In genomic region chr7:4883352-4884144, GRCh38 we compare ENCODE assay signal across 8 cellular contexts. TPM values are rescaled to one million over a fixed set of nuclear protein-coding genes. Genes with fewer than 3 reads are reported as not detected.
DNase-seq lines count a peak whose midpoint lies in the region; ATAC-seq and TF ChIP-seq lines count a peak whose summit lies in the region.

Gene RADIL, minus strand, starts transcription at chr7:4883716. Its CDS starts 5,577 bp downstream, at chr7:4878139.

- peaks cover 15% of the 10 kb centered on the region for H3K27me3 Mint-ChIP-seq in activated T-helper 17 cell treated with anti-CD3 and anti-CD28 coated beads, Interleukin-2, amount 50 U/mL, for 72 hours
- H3K27me3 Mint-ChIP-seq in naive thymus-derived CD8-positive, alpha-beta T cell: peaks cover 11 to 46% (median 27%) of the 10 kb centered on the region in 5 donors

- peak; percentile 70 for ATAC-seq in GM19328 (IDR thresholded peaks at IDR 0.05; ENCODE audit: unreplicated experiment)
- ATAC-seq in activated T-helper 17 cell treated with anti-CD3 and anti-CD28 coated beads, Interleukin-2, amount 50 U/mL, for 72 hours (replicated peaks): peak; percentile 99
- ATAC-seq in naive thymus-derived CD8-positive, alpha-beta T cell: peak; percentile 91 to 96
- ATAC-seq in stimulated activated effector memory CD8-positive, alpha-beta T cell treated with anti-CD3 and anti-CD28 coated beads, Interleukin-12 subunit alpha, Interleukin-12 subunit beta, amount 100 ng/mL, for 72 hours: peak; percentile 92

- H3K4me3 Mint-ChIP-seq in activated T-helper 17 cell treated with anti-CD3 and anti-CD28 coated beads, Interleukin-2, amount 50 U/mL, for 72 hours: peak within 1 kb of the TSS; percentile 58
- H3K4me3 Mint-ChIP-seq in naive thymus-derived CD8-positive, alpha-beta T cell: peak within 1 kb of the TSS; percentile 66 to 86 (median 70)
- H3K4me3 Mint-ChIP-seq in stimulated activated effector memory CD8-positive, alpha-beta T cell treated with anti-CD3 and anti-CD28 coated beads, Interleukin-12 subunit alpha, Interleukin-12 subunit beta, amount 100 ng/mL, for 72 hours: peak within 1 kb of the TSS; percentile 54

- no peaks in the 10 kb centered on the region for H4K20me1 ChIP-seq in fibroblast of lung (ENCODE audit: control insufficient read depth, extremely low read depth, insufficient read depth, low read length)

- no peaks in the 10 kb centered on the region for H3K79me2 ChIP-seq in fibroblast of lung (ENCODE audit: control insufficient read depth, insufficient read depth, low read length)

- H3K4me1 ChIP-seq in HUES64 (ENCODE audit: insufficient read depth, low read length): 0 out of 2 replicates have a peak, but pooled peaks cover 3% of the 10 kb centered on the region
- H3K4me1 ChIP-seq in fibroblast of lung (ENCODE audit: control insufficient read depth, extremely low read depth, insufficient read depth, low read length): peaks cover 8% of the 10 kb centered on the region

- H3K4me2 ChIP-seq in fibroblast of lung (ENCODE audit: extremely low read depth, insufficient read depth, low read length): peak within 1 kb of the TSS; percentile 99

- H3K27me3 ChIP-seq in HUES64 (ENCODE audit: insufficient read depth, low read length) (peaks cover 13% of the 10 kb centered on the region), fibroblast of lung (ENCODE audit: control insufficient read depth, insufficient read depth, low read length) (no peaks in the 10 kb centered on the region)

- H3K36me3 ChIP-seq in HUES64 (ENCODE audit: insufficient read depth, low read length) (no peaks in the 10 kb centered on the region), fibroblast of lung (ENCODE audit: control insufficient read depth, insufficient read depth, low read length) (no peaks in the 10 kb centered on the region)

- no peaks in the 10 kb centered on the region for H3K9me3 ChIP-seq in HUES64 (ENCODE audit: insufficient read depth, low read depth, low read length)
- H3K9me3 ChIP-seq in fibroblast of lung (ENCODE audit: control insufficient read depth, insufficient read depth, low read depth, low read length): no peaks in the 10 kb centered on the region

- peak; percentile 92 for TF ChIP-seq CTCF in AG09319 (IDR thresholded peaks at IDR 0.05; ENCODE audit: low read depth, low read length)
- peak; percentile 63 to 68 for TF ChIP-seq CTCF in fibroblast of lung (conservative IDR thresholded peaks at IDR 0.05 in 1 of 2, IDR thresholded peaks at IDR 0.05 in 1 of 2; ENCODE audit: low read depth in 1 of 2, low read length in 2 of 2)

- peak within 1 kb of the TSS; percentile 18; the same call in 1 of the 2 replicates for H3K27ac ChIP-seq in HUES64 (ENCODE audit: low read depth, low read length)
- H3K27ac ChIP-seq in fibroblast of lung (ENCODE audit: insufficient read depth, low read length): peak within 1 kb of the TSS; percentile 87

- H3K27ac Mint-ChIP-seq in activated T-helper 17 cell treated with anti-CD3 and anti-CD28 coated beads, Interleukin-2, amount 50 U/mL, for 72 hours: no peak within 1 kb of the TSS
- peak within 1 kb of the TSS in 2 of 10 donors; percentile 3 to 21 for H3K27ac Mint-ChIP-seq in naive thymus-derived CD8-positive, alpha-beta T cell
- no peak within 1 kb of the TSS for H3K27ac Mint-ChIP-seq in stimulated activated effector memory CD8-positive, alpha-beta T cell treated with anti-CD3 and anti-CD28 coated beads, Interleukin-12 subunit alpha, Interleukin-12 subunit beta, amount 100 ng/mL, for 72 hours

- peak within 1 kb of the TSS; percentile 69 for H3K4me3 ChIP-seq in HUES64 (ENCODE audit: low read length)
- peak within 1 kb of the TSS; percentile 34 to 59 (median 54) for H3K4me3 ChIP-seq in fibroblast of lung (replicated peaks in 1 of 4; ENCODE audit: control extremely low read depth in 1 of 4, insufficient read depth in 1 of 4, low read depth in 3 of 4, low read length in 4 of 4)

- peaks cover 6% of the 10 kb centered on the region for H3K4me1 Mint-ChIP-seq in activated T-helper 17 cell treated with anti-CD3 and anti-CD28 coated beads, Interleukin-2, amount 50 U/mL, for 72 hours
- H3K4me1 Mint-ChIP-seq in naive thymus-derived CD8-positive, alpha-beta T cell: peaks cover 6 to 17% (median 13%) of the 10 kb centered on the region in 4 donors
- peaks cover 7% of the 10 kb centered on the region for H3K4me1 Mint-ChIP-seq in stimulated activated effector memory CD8-positive, alpha-beta T cell treated with anti-CD3 and anti-CD28 coated beads, Interleukin-12 subunit alpha, Interleukin-12 subunit beta, amount 100 ng/mL, for 72 hours

- WGBS in HUES64: 2% methylated on average over 74 of the region's 75 CpGs

- H3K9ac ChIP-seq in HUES64 (ENCODE audit: low read depth, low read length) (peak within 1 kb of the TSS; percentile 75), fibroblast of lung (ENCODE audit: insufficient read depth, low read length) (peak within 1 kb of the TSS; percentile 66)

- H3K9me3 Mint-ChIP-seq in activated T-helper 17 cell treated with anti-CD3 and anti-CD28 coated beads, Interleukin-2, amount 50 U/mL, for 72 hours: no peaks in the 10 kb centered on the region
- H3K9me3 Mint-ChIP-seq in naive thymus-derived CD8-positive, alpha-beta T cell: no peaks in the 10 kb centered on the region
- no peaks in the 10 kb centered on the region for H3K9me3 Mint-ChIP-seq in stimulated activated effector memory CD8-positive, alpha-beta T cell treated with anti-CD3 and anti-CD28 coated beads, Interleukin-12 subunit alpha, Interleukin-12 subunit beta, amount 100 ng/mL, for 72 hours

- DNase-seq in AG09319 (ENCODE audit: extremely low read depth, low read depth): peak; percentile 78
- peak; percentile 39 for DNase-seq in OCI-M1 (lab: John Stamatoyannopoulos, UW)
- DNase-seq in fibroblast of lung (ENCODE audit: low read depth in 2 of 2): peak; percentile 67 to 87
- peak; percentile 69 to 91 (median 87) for DNase-seq in naive thymus-derived CD8-positive, alpha-beta T cell
- peak; percentile 87 to 94 for DNase-seq in stimulated activated effector memory CD8-positive, alpha-beta T cell treated with anti-CD3 and anti-CD28 coated beads, Interleukin-12 subunit alpha, Interleukin-12 subunit beta, amount 100 ng/mL, for 72 hours (ENCODE audit: low spot score in 2 of 2)

- H3K36me3 Mint-ChIP-seq in activated T-helper 17 cell treated with anti-CD3 and anti-CD28 coated beads, Interleukin-2, amount 50 U/mL, for 72 hours (ENCODE audit: low read depth): no peaks in the 10 kb centered on the region
- H3K36me3 Mint-ChIP-seq in naive thymus-derived CD8-positive, alpha-beta T cell: no peaks in the 10 kb centered on the region
- H3K36me3 Mint-ChIP-seq in stimulated activated effector memory CD8-positive, alpha-beta T cell treated with anti-CD3 and anti-CD28 coated beads, Interleukin-12 subunit alpha, Interleukin-12 subunit beta, amount 100 ng/mL, for 72 hours: no peaks in the 10 kb centered on the region

- POLR2A ChIA-PET in naive thymus-derived CD8-positive, alpha-beta T cell (lab: Charles Lee): interaction anchor here (0.6 to 1.0 kb wide), 2 partner anchors 53 to 1670 kb away, joined by 3 read pairs; no protein-coding TSS in a partner anchor

- H2AFZ ChIP-seq in fibroblast of lung (ENCODE audit: low read length): peak within 1 kb of the TSS; percentile 94

RNA-seq across cellular contexts. Expression of gene RADIL, which starts in this region (rescaled TPM):
- 4.4 TPM for polyA plus RNA-seq in HUES64 (2013, experiment 1 of 2)
- polyA plus RNA-seq in HUES64 (2013, experiment 2 of 2): 6.9 TPM
- under 1 TPM; 0.08 to 0.56 TPM for total RNA-seq in activated T-helper 17 cell treated with anti-CD3 and anti-CD28 coated beads, Interleukin-2, amount 50 U/mL, for 72 hours
- 0.33 and 0.51 TPM in 2 replicates for total RNA-seq in fibroblast of lung
- polyA plus RNA-seq in fibroblast of lung: 0.32 and 0.85 TPM in 2 replicates
- 0.43 and 1.1 TPM in 2 replicates for polyA plus RNA-seq in fibroblast of lung (2012)
- polyA minus RNA-seq in fibroblast of lung (ENCODE audit: low replicate concordance): 0.33 and 0.82 TPM in 2 replicates
- total RNA-seq in naive thymus-derived CD8-positive, alpha-beta T cell: under 1 TPM in 1 of 2 experiments, not detected in 1; 0.18 TPM
- under 1 TPM in 2 of 3 donors, not detected in 1; 0.02 to 0.07 TPM for polyA plus RNA-seq in naive thymus-derived CD8-positive, alpha-beta T cell

Comparison
In these comparisons a context has a peak if more than half of its experiments do, and no peak if none do; other contexts are left out.
1. Peak in every context shown above with its lines: DNase-seq, ATAC-seq, H3K4me3 ChIP-seq and H3K27ac ChIP-seq.
2. Peak in ATAC-seq in activated T-helper 17 cell treated with anti-CD3 and anti-CD28 coated beads, Interleukin-2, amount 50 U/mL, for 72 hours; RNA of the gene not detected or under 1 TPM.
3. Peak in DNase-seq and ATAC-seq in naive thymus-derived CD8-positive, alpha-beta T cell; RNA of the gene not detected or under 1 TPM.
4. DNase-seq: peak in every context shown above with its lines; median percentile 90 in stimulated activated effector memory CD8-positive, alpha-beta T cell treated with anti-CD3 and anti-CD28 coated beads, Interleukin-12 subunit alpha, Interleukin-12 subunit beta, amount 100 ng/mL, for 72 hours; 87 in naive thymus-derived CD8-positive, alpha-beta T cell; 78 in AG09319; 77 in fibroblast of lung; 39 in OCI-M1.